ENCODE assay signal across 8 cellular contexts in genomic region chr4:179307297-179308136, GRCh38.
DNase-seq lines count a peak whose midpoint lies in the region; ATAC-seq lines count a peak whose summit lies in the region.

No MANE protein-coding gene starts in this region.

- DNase-seq in NCI-H82 (lab: John Stamatoyannopoulos, UW) (peak; percentile 62), NCI-H82 treated with DMSO at 0.1 percent for 48 hours (lab: John Stamatoyannopoulos, UW; ENCODE audit: unreplicated experiment) (no peak), SK-N-DZ (ENCODE audit: low spot score) (peak; percentile 28), hepatic stellate cell (ENCODE audit: low spot score) (peak; percentile 2)
- no peak for DNase-seq in stimulated activated naive CD4-positive, alpha-beta T cell (lab: John Stamatoyannopoulos, UW)
- DNase-seq in activated CD8-positive, alpha-beta memory T cell treated with anti-CD3 and anti-CD28 coated beads, Interleukin-2, amount 10 ng/mL, durations not matched to agents 7 days and 5 days, result no peak

- H3K4me3 Mint-ChIP-seq in activated CD8-positive, alpha-beta memory T cell treated with anti-CD3 and anti-CD28 coated beads, Interleukin-2, amount 10 ng/mL, durations not matched to agents 7 days and 5 days, result no peak overlapping the region

- H3K36me3 Mint-ChIP-seq in activated CD8-positive, alpha-beta memory T cell treated with anti-CD3 and anti-CD28 coated beads, Interleukin-2, amount 10 ng/mL, durations not matched to agents 7 days and 5 days, result no peaks in the 10 kb centered on the region

- H3K9me3 Mint-ChIP-seq in activated CD8-positive, alpha-beta memory T cell treated with anti-CD3 and anti-CD28 coated beads, Interleukin-2, amount 10 ng/mL, durations not matched to agents 7 days and 5 days (ENCODE audit: low read depth), result no peaks in the 10 kb centered on the region

- no peaks in the 10 kb centered on the region for H3K4me1 Mint-ChIP-seq in activated CD8-positive, alpha-beta memory T cell treated with anti-CD3 and anti-CD28 coated beads, Interleukin-2, amount 10 ng/mL, durations not matched to agents 7 days and 5 days

- no peaks in the 10 kb centered on the region for H3K27me3 Mint-ChIP-seq in activated CD8-positive, alpha-beta memory T cell treated with anti-CD3 and anti-CD28 coated beads, Interleukin-2, amount 10 ng/mL, durations not matched to agents 7 days and 5 days

- no peak overlapping the region for H3K27ac Mint-ChIP-seq in activated CD8-positive, alpha-beta memory T cell treated with anti-CD3 and anti-CD28 coated beads, Interleukin-2, amount 10 ng/mL, durations not matched to agents 7 days and 5 days

- peak; percentile 90 for ATAC-seq in GM18907 (IDR thresholded peaks at IDR 0.05; ENCODE audit: unreplicated experiment)
- peak; percentile 96 for ATAC-seq in HG03103 (IDR thresholded peaks at IDR 0.05; ENCODE audit: low read depth, unreplicated experiment)
- ATAC-seq in activated CD8-positive, alpha-beta memory T cell treated with anti-CD3 and anti-CD28 coated beads, Interleukin-2, amount 10 ng/mL, durations not matched to agents 7 days and 5 days, result no peak

- CTCF ChIA-PET in activated CD8-positive, alpha-beta memory T cell treated with anti-CD3 and anti-CD28 coated beads, Interleukin-2, amount 10 ng/mL, durations not matched to agents 7 days and 5 days (lab: Charles Lee), result interaction anchor here (1.5 kb wide), 1 partner anchor 17 kb away, joined by 4 read pairs; no protein-coding TSS in a partner anchor

Comparison
In these comparisons a context has a peak if more than half of its experiments do, and no peak if none do; other contexts are left out.
1. DNase-seq: peak in NCI-H82 (single experiment), SK-N-DZ (single experiment) and hepatic stellate cell (single experiment); none in NCI-H82 treated with DMSO at 0.1 percent for 48 hours (single experiment), stimulated activated naive CD4-positive, alpha-beta T cell (0 of 6) and activated CD8-positive, alpha-beta memory T cell treated with anti-CD3 and anti-CD28 coated beads, Interleukin-2, amount 10 ng/mL, durations not matched to agents 7 days and 5 days (single experiment).